Comparison of ENCODE assay signal across 1 cellular context in the genomic region with DNA sequence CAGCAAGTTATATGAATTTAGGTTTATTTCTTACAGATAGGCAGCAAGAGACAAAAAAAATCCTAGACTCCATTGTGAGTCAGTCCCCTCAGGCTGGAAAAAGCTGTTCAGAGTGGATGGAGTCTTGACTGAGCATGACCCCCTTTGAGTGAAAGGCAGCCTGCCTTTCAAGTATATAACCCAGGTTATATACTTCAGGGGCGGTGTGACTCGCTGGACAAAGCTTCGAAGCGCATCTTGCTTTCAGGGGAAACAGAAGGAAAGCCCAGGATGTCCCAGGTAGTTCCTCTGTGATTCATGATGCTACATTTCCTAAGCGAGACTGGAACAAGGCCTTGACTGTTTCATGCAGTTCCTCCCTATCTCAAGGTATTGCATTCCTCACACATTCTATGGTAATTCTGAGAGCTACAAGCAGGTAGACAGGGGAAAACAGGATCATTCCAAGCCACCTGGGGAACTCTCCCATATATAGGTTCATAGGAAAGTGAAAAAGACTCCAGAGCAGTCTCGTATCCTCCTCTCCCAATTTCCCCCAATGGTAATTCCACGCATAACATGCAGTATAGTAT.
TF ChIP-seq lines count a peak whose summit lies in the region.

No MANE protein-coding gene starts in this region.

TF ChIP-seq in GM23338, 12 proteins besides CTCF, POLR2A, EP300 and RAD21 (continued from another document):
- no peak for TF ChIP-seq ZNF462 (CRISPR knock-in tag; IDR thresholded peaks at IDR 0.05)
- TF ChIP-seq EZH2phosphoT487 (IDR thresholded peaks at IDR 0.05; ENCODE audit: unreplicated experiment), result no peak
- TF ChIP-seq REST (IDR thresholded peaks at IDR 0.05; ENCODE audit: unreplicated experiment), result no peak
- TF ChIP-seq NANOG (IDR thresholded peaks at IDR 0.05; ENCODE audit: borderline replicate concordance), result no peak
- no peak for TF ChIP-seq JUNB (IDR thresholded peaks at IDR 0.05; ENCODE audit: unreplicated experiment)
- TF ChIP-seq, protein P1, sequence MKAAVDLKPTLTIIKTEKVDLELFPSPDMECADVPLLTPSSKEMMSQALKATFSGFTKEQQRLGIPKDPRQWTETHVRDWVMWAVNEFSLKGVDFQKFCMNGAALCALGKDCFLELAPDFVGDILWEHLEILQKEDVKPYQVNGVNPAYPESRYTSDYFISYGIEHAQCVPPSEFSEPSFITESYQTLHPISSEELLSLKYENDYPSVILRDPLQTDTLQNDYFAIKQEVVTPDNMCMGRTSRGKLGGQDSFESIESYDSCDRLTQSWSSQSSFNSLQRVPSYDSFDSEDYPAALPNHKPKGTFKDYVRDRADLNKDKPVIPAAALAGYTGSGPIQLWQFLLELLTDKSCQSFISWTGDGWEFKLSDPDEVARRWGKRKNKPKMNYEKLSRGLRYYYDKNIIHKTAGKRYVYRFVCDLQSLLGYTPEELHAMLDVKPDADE (IDR thresholded peaks at IDR 0.05), result no peak
